11 cellular contexts compared by ENCODE assay signal in the genomic region with DNA sequence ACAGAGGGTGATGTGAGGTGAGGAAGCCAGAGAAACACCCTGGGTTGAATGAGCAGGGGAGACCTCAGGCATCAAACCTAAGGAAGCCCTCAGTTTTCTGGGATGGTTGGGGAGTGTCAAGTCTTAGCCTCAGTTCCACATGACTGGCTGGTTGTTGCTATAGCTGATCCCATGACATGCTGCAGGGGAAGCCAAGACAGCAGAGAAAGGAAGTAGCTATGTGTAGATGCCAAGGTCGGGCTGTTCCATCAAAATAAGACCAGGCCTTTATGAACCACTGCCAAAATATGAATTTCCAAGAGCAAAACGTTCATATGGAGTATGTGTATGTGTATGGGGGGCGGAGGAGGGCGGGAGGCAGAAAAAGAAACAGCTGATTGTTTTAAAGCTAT. TPM values are rescaled to one million over a fixed set of nuclear protein-coding genes. Genes with fewer than 3 reads are reported as not detected.
DNase-seq lines count a peak whose midpoint lies in the region; ATAC-seq and TF ChIP-seq lines count a peak whose summit lies in the region.
"Had no signal": no experiment of that assay in that cellular context is flagged by ENCODE, and none has a peak within 500 bp of the region (broad histone marks: within the 10 kb centered on the region; RNA-seq: fewer than 3 reads in every experiment).

No MANE protein-coding gene starts in this region.

- H3K9me2 ChIP-seq in HCT116 (ENCODE audit: insufficient read depth) = no peaks in the 10 kb centered on the region

- no peaks in the 10 kb centered on the region for H3K9me3 ChIP-seq in HCT116 (ENCODE audit: control insufficient read depth in 1 of 2, insufficient read depth in 1 of 2, low read depth in 1 of 2, low read length in 2 of 2)
- H3K9me3 ChIP-seq in breast epithelium = no peaks in the 10 kb centered on the region
- H3K9me3 ChIP-seq in sigmoid colon = no peaks in the 10 kb centered on the region

- H4K20me1 ChIP-seq in HCT116 (ENCODE audit: insufficient read depth) = peaks cover 5% of the 10 kb centered on the region; the same call in 1 of the 2 replicates

- no peak for TF ChIP-seq POLR2A in HCT116 (IDR thresholded peaks at IDR 0.05; ENCODE audit: borderline replicate concordance, extremely low read depth, insufficient read depth, insufficient read length)
- no peak for TF ChIP-seq POLR2A in breast epithelium (IDR thresholded peaks at IDR 0.05)
- no peak for TF ChIP-seq POLR2A in sigmoid colon (IDR thresholded peaks at IDR 0.05)

- H3K9ac ChIP-seq in HCT116 (ENCODE audit: low read length) = peak overlapping the region; percentile 52

- H3K36me3 ChIP-seq in HCT116 (ENCODE audit: control insufficient read depth in 1 of 2, insufficient read depth in 2 of 2, low read length in 2 of 2) = peaks cover 5% of the 10 kb centered on the region in 2 experiments; a peak in 2 of 4 replicates
- peaks cover 6% of the 10 kb centered on the region for H3K36me3 ChIP-seq in breast epithelium
- H3K36me3 ChIP-seq in sigmoid colon = peaks cover under 1 to 25% (median 8%) of the 10 kb centered on the region in 4 donors

- no peak for TF ChIP-seq EP300 in sigmoid colon (IDR thresholded peaks at IDR 0.05)

- 64 to 72% methylated on average over 4 of the region's 4 CpGs for WGBS in sigmoid colon, 2 donors

- intact Hi-C loops in HCT116 (cut with micrococcal nuclease) = no loop called here
- intact Hi-C loops in breast epithelium (cut with DNase I; ENCODE audit: low total_unique reads) = no loop called here
- intact Hi-C loops in sigmoid colon (cut with DNase I) = no loop called here

- H3K4me1 ChIP-seq in HCT116 (ENCODE audit: control insufficient read depth in 1 of 2, insufficient read depth in 2 of 2, low read length in 2 of 2) (peaks cover 30 to 46% of the 10 kb centered on the region in 2 experiments), breast epithelium (peaks cover 15 to 19% of the 10 kb centered on the region in 2 donors), sigmoid colon (peaks cover 0 to 56% (median 53%) of the 10 kb centered on the region in 4 donors)

- H3K27me3 ChIP-seq in HCT116 (ENCODE audit: insufficient read depth, low read length) = no peaks in the 10 kb centered on the region
- no peaks in the 10 kb centered on the region for H3K27me3 ChIP-seq in breast epithelium
- no peaks in the 10 kb centered on the region for H3K27me3 ChIP-seq in sigmoid colon

- H3K79me2 ChIP-seq in HCT116 (ENCODE audit: insufficient read depth, low read length) = peaks cover 80% of the 10 kb centered on the region

- peak; percentile 20; the same call in 1 of the 2 replicates for ATAC-seq in HCT116
- ATAC-seq in GM18867 (IDR thresholded peaks at IDR 0.05; ENCODE audit: unreplicated experiment) = no peak
- ATAC-seq: activated CD8-positive, alpha-beta memory T cell treated with anti-CD3 and anti-CD28 coated beads, Interleukin-2, amount 10 ng/mL, durations not matched to agents 7 days and 5 days had no signal

- DNase-seq in HCT116 (ENCODE audit: low read depth, low spot score) (no peak), breast epithelium (ENCODE audit: low spot score in 2 of 2) (peak in 1 of 2 donors; percentile 32), iris pigment epithelial cell (ENCODE audit: low read depth) (peak; percentile 73), sigmoid colon (peak; percentile 78), NCI-H748 treated with DMSO at 0.1 percent for 48 hours (lab: John Stamatoyannopoulos, UW) (no peak), cerebellar nuclear complex (lab: John Stamatoyannopoulos, UW) (no peak), NCI-H1105 (lab: John Stamatoyannopoulos, UW) (no peak)
- DNase-seq: activated CD8-positive, alpha-beta memory T cell treated with anti-CD3 and anti-CD28 coated beads, Interleukin-2, amount 10 ng/mL, durations not matched to agents 7 days and 5 days; GF-D8 had no signal

- TF ChIP-seq CTCF in HCT116 (IDR thresholded peaks at IDR 0.05 in 2 of 3, conservative IDR thresholded peaks at IDR 0.05 in 1 of 3; ENCODE audit: borderline replicate concordance in 1 of 3, insufficient read depth in 1 of 3, low read depth in 2 of 3, low read length in 2 of 3) = no peak
- no peak for TF ChIP-seq CTCF in breast epithelium (IDR thresholded peaks at IDR 0.05)
- TF ChIP-seq CTCF in sigmoid colon (IDR thresholded peaks at IDR 0.05) = no peak

- peak overlapping the region; percentile 70 for H3K4me2 ChIP-seq in HCT116 (ENCODE audit: low read length)

- peak overlapping the region; percentile 65 for H3K27ac ChIP-seq in HCT116 (ENCODE audit: low read depth, low read length)
- H3K27ac ChIP-seq in breast epithelium = peak overlapping the region; percentile 72 to 94
- peak overlapping the region; percentile 59 to 80 (median 74) for H3K27ac ChIP-seq in sigmoid colon

- BruUV-seq in HCT116 (replicated peaks; lab: Mats Ljungman, UMichigan) = no TSS peak

- RAD21 ChIA-PET in HCT116 (lab: Charles Lee; ENCODE audit: low non-redundant PET in 1 of 2, low total read pairs in 2 of 2, uncharacterized antibody in 2 of 2, unreplicated experiment in 2 of 2) = interaction anchor here in 1 of 2 experiments (1.6 kb wide), 1 partner anchor 12 kb away, joined by 6 read pairs; a partner anchor contains a TSS

- H3K4me3 ChIP-seq in HCT116 (replicated peaks in 1 of 2; ENCODE audit: low read depth in 1 of 2, low read length in 2 of 2) (peak overlapping the region in 1 of 2 experiments; percentile 6; a peak in 1 of 4 replicates), breast epithelium (peak overlapping the region in 1 of 3 donors; percentile 27), sigmoid colon (no peak overlapping the region)

- no peak overlapping the region for H2AFZ ChIP-seq in HCT116 (ENCODE audit: low read depth, low read length, poor library complexity, severe bottlenecking)

- TF ChIP-seq RAD21 in HCT116 (IDR thresholded peaks at IDR 0.05; ENCODE audit: low read depth) = no peak

- CTCF ChIA-PET in HCT116 (lab: Charles Lee) = interaction anchor here (0.6 to 1.8 kb wide), 4 partner anchors 8 to 559 kb away, joined by 3 to 9 read pairs (median 4); no protein-coding TSS in a partner anchor

- POLR2A ChIA-PET in HCT116 (lab: Charles Lee) = interaction anchor here (0.9 to 2.4 kb wide), 2 partner anchors 9 to 12 kb away, joined by 3 to 8 read pairs; a partner anchor contains a TSS

TF ChIP-seq in HCT116, 20 proteins besides CTCF, POLR2A, EP300 and RAD21 (continues in another document):
- TF ChIP-seq EZH2phosphoT487 (IDR thresholded peaks at IDR 0.05; ENCODE audit: borderline replicate concordance) (no peak), SP1 (IDR thresholded peaks at IDR 0.05; ENCODE audit: low read depth) (no peak), ZNF274 (IDR thresholded peaks at IDR 0.05; ENCODE audit: low read depth, low read length) (no peak), FOSL1 (IDR thresholded peaks at IDR 0.05; ENCODE audit: low read depth) (no peak), EGR1 (IDR thresholded peaks at IDR 0.05; ENCODE audit: low read depth) (no peak), ELF1 (IDR thresholded peaks at IDR 0.05; ENCODE audit: borderline replicate concordance, low read depth) (no peak)
- TF ChIP-seq, protein P1, sequence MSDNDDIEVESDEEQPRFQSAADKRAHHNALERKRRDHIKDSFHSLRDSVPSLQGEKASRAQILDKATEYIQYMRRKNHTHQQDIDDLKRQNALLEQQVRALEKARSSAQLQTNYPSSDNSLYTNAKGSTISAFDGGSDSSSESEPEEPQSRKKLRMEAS (IDR thresholded peaks at IDR 0.05) = no peak
- TF ChIP-seq, protein P2, sequence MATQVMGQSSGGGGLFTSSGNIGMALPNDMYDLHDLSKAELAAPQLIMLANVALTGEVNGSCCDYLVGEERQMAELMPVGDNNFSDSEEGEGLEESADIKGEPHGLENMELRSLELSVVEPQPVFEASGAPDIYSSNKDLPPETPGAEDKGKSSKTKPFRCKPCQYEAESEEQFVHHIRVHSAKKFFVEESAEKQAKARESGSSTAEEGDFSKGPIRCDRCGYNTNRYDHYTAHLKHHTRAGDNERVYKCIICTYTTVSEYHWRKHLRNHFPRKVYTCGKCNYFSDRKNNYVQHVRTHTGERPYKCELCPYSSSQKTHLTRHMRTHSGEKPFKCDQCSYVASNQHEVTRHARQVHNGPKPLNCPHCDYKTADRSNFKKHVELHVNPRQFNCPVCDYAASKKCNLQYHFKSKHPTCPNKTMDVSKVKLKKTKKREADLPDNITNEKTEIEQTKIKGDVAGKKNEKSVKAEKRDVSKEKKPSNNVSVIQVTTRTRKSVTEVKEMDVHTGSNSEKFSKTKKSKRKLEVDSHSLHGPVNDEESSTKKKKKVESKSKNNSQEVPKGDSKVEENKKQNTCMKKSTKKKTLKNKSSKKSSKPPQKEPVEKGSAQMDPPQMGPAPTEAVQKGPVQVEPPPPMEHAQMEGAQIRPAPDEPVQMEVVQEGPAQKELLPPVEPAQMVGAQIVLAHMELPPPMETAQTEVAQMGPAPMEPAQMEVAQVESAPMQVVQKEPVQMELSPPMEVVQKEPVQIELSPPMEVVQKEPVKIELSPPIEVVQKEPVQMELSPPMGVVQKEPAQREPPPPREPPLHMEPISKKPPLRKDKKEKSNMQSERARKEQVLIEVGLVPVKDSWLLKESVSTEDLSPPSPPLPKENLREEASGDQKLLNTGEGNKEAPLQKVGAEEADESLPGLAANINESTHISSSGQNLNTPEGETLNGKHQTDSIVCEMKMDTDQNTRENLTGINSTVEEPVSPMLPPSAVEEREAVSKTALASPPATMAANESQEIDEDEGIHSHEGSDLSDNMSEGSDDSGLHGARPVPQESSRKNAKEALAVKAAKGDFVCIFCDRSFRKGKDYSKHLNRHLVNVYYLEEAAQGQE (IDR thresholded peaks at IDR 0.05; ENCODE audit: low read depth) = no peak

RNA-seq across cellular contexts. Expression of a gene that starts 11.6 kb away (rescaled TPM):
- total RNA-seq in HCT116 (2021; ENCODE audit: unreplicated experiment) (122 TPM), breast epithelium (100 to 1,000 TPM; 296 to 563 (median 375) TPM), sigmoid colon (100 to 1,000 TPM; 160 to 206 (median 183) TPM)
- 158 and 189 TPM in 2 replicates for polyA plus RNA-seq in HCT116 (2012)
- 100 to 1,000 TPM in 1 of 3 donors, 10 to 100 TPM in 2; 54.1 to 210 (median 80.7) TPM for polyA plus RNA-seq in sigmoid colon

RNA-seq across cellular contexts. Expression of a gene that starts 24.0 kb away (rescaled TPM):
- total RNA-seq in HCT116 (2021; ENCODE audit: unreplicated experiment) (0.54 TPM), breast epithelium (not detected), sigmoid colon (not detected)
- polyA plus RNA-seq in HCT116 (2012) = 0.09 and 0.21 TPM in 2 replicates
- polyA plus RNA-seq in sigmoid colon = not detected
- total RNA-seq: activated CD8-positive, alpha-beta memory T cell treated with anti-CD3 and anti-CD28 coated beads, Interleukin-2, amount 10 ng/mL, durations not matched to agents 7 days and 5 days; NCI-H460 had no signal

RNA-seq across cellular contexts. Expression of a gene that starts 49.7 kb away (rescaled TPM):
- total RNA-seq in HCT116 (2021; ENCODE audit: unreplicated experiment) (27.2 TPM), breast epithelium (10 to 100 TPM; 35.0 to 60.6 (median 46.9) TPM), sigmoid colon (10 to 100 TPM; 36.8 to 53.5 (median 50.4) TPM)
- polyA plus RNA-seq in HCT116 (2012) = 15.2 and 22.8 TPM in 2 replicates
- 10 to 100 TPM; 20.2 to 34.7 (median 27.6) TPM for polyA plus RNA-seq in sigmoid colon

Comparison
In these comparisons a context has a peak if more than half of its experiments do, and no peak if none do; other contexts are left out.
1. DNase-seq: peak in iris pigment epithelial cell (single experiment) and sigmoid colon (single experiment); none in HCT116 (single experiment), NCI-H748 treated with DMSO at 0.1 percent for 48 hours (single experiment), cerebellar nuclear complex (0 of 2) and NCI-H1105 (single experiment).
2. Peak in every context shown above with its lines, with median percentiles within 50 percentile points of each other: H3K27ac ChIP-seq.